ENCODE assay signal across 25 cellular contexts in genomic region chr4:12231098-12231497, GRCh38.
"Had no signal": no experiment of that assay in that cellular context is flagged by ENCODE, and none has a peak within 500 bp of the region (broad histone marks: within the 10 kb centered on the region; RNA-seq: fewer than 3 reads in every experiment).

No MANE protein-coding gene starts in this region.

- H3K27ac ChIP-seq: lower lobe of right lung, neural progenitor cell, neutrophil, parathyroid adenoma, psoas muscle, skin epidermis, suprapubic skin, thoracic aorta, tibial artery, upper lobe of right lung had no signal

- H3K36me3 ChIP-seq: lower lobe of right lung, neural progenitor cell, neutrophil, suprapubic skin, thoracic aorta, tibial artery, upper lobe of right lung had no signal

- H3K9me3 ChIP-seq: lower lobe of right lung, neutrophil, psoas muscle, thoracic aorta, tibial artery, upper lobe of right lung had no signal

- H3K4me1 ChIP-seq: lower lobe of right lung, neural progenitor cell, parathyroid adenoma, psoas muscle, suprapubic skin, tibial artery, upper lobe of right lung had no signal

- H3K4me3 ChIP-seq: lower lobe of right lung, neural progenitor cell, psoas muscle, skin epidermis, suprapubic skin, thoracic aorta, tibial artery, upper lobe of right lung had no signal

- ATAC-seq: lower lobe of right lung; naive thymus-derived CD8-positive, alpha-beta T cell; psoas muscle; sciatic nerve; stimulated activated naive B cell treated with anti-CD40 and anti-IgM and Interleukin-4, amounts not matched to agents 10 μg/mL and 1 μg/mL and 100 μg/mL, for 72 hours; stimulated activated naive CD8-positive, alpha-beta T cell treated with anti-CD3 and anti-CD28 coated beads, Interleukin-15, Interleukin-2, amounts not matched to agents 100 U/mL and 50 U/mL, for 24 hours; upper lobe of right lung had no signal

- DNase-seq: hypothalamus; immature natural killer cell; kidney; lower lobe of right lung; mammary epithelial cell; mesenchymal stem cell; naive thymus-derived CD8-positive, alpha-beta T cell; occipital lobe; psoas muscle; stimulated activated CD4-positive, alpha-beta T cell treated with anti-CD3 and anti-CD28 coated beads, Interleukin-12 subunit alpha, Interleukin-12 subunit beta, amount 100 ng/mL, for 4 hours; stimulated activated CD4-positive, alpha-beta T cell treated with anti-CD3 and anti-CD28 coated beads, Interleukin-15, amount 100 ng/mL, for 24 hours; stimulated activated CD4-positive, alpha-beta T cell treated with anti-CD3 and anti-CD28 coated beads, Interleukin-2, amount 100 ng/mL, for 24 hours; stimulated activated CD4-positive, alpha-beta T cell treated with anti-CD3 and anti-CD28 coated beads, Interleukin-4, amount 100 ng/mL, for 1 hour; stimulated activated naive B cell treated with anti-CD40 and anti-IgM and Interleukin-4, amounts not matched to agents 10 μg/mL and 1 μg/mL and 100 μg/mL, for 72 hours; stimulated activated naive CD8-positive, alpha-beta T cell treated with anti-CD3 and anti-CD28 coated beads, Interleukin-15, Interleukin-2, amounts not matched to agents 100 U/mL and 50 U/mL, for 24 hours; tibial artery; trophoblast cell; upper lobe of right lung had no signal

- H3K27me3 ChIP-seq: neural progenitor cell, neutrophil, suprapubic skin, tibial artery, upper lobe of right lung had no signal
